ENCODE assay signal across 8 cellular contexts in the genomic region with DNA sequence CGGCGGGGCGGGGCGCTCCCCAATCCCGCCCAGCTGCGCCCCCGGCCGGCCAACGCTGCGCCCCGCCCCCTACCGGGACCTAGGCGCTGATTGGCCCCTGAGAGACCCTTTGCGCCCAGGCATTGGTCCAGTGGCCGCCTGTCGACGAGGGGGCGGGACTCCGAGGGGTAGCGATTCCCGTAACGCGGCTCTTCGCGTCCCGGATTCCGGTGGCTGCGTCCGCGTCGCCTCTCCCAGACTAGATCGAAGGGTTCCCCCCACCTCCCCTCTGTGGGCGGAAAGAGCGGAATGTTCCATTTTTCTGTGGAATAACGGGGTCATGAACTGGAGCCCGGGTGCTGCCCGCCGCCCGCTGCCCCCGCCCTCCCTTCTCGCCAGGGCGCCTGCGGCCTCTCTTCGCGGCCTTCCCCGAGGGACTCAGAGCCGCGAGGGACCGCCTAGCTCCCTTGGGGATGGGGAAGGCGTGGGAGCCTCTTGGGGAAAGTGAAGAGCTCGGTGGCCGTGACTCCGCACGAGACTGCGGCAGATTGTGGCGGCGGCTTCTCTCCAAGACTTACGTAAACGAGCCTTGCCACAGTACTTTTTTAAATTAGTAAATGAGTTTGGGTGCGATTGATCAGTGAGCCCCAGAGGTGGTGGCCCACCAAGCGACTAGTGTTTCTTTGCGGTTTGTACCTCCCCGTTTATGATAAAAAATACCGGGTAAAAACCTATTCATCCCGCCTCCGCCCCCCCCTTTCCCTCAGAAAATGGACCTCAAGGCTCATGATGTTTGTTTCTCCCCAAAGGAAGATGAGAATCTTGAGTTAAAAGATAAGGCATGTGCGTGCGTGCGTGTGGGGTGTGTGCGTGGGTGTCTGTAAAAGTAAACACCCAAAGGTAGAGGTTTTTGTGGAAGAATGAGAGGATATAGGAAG. TPM values are rescaled to one million over a fixed set of nuclear protein-coding genes. Genes with fewer than 3 reads are reported as not detected.
A peak's percentile ranks its signal among the peaks of the same experiment; 100 is the strongest.
DNase-seq lines count a peak whose midpoint lies in the region; ATAC-seq and TF ChIP-seq lines count a peak whose summit lies in the region.

No MANE protein-coding gene starts in this region.

- H3K36me3 ChIP-seq in kidney epithelial cell (ENCODE audit: control insufficient read depth, insufficient read depth, low read length): no peaks in the 10 kb centered on the region

- ATAC-seq in HG03432 (IDR thresholded peaks at IDR 0.05; ENCODE audit: unreplicated experiment): peak; percentile 96

- DNase-seq in AML-193 (lab: John Stamatoyannopoulos, UW) (peak; percentile 83 to 85), NCI-H446 treated with DMSO at 0.1 percent for 48 hours (lab: John Stamatoyannopoulos, UW) (peak; percentile 80), cerebellum (ENCODE audit: low spot score) (peak; percentile 97), kidney epithelial cell (ENCODE audit: low read depth) (peak; percentile 79)
- DNase-seq in activated CD4-positive, alpha-beta T cell treated with anti-CD3 and anti-CD28 coated beads for 1 hour: peak; percentile 93
- peak; percentile 94 to 95 for DNase-seq in stimulated activated CD4-positive, alpha-beta T cell treated with anti-CD3 and anti-CD28 coated beads, Interleukin-15, amount 100 ng/mL, for 48 hours (ENCODE audit: low read depth in 2 of 2)

- peak; percentile 75 for TF ChIP-seq POLR2A in GM19193 (IDR thresholded peaks at IDR 0.05; ENCODE audit: extremely low read depth, insufficient read depth, insufficient read length)

- H3K4me3 ChIP-seq in kidney epithelial cell (ENCODE audit: low read depth, low read length): peak overlapping the region; percentile 61

- H3K27me3 ChIP-seq in kidney epithelial cell (ENCODE audit: control insufficient read depth, insufficient read depth, low read length): no peaks in the 10 kb centered on the region

- TF ChIP-seq CTCF in kidney epithelial cell (IDR thresholded peaks at IDR 0.05; ENCODE audit: insufficient read depth, low read length, poor library complexity, severe bottlenecking): no peak

RNA-seq across cellular contexts. Expression of a gene that starts 0.5 kb away (rescaled TPM):
- 69.0 TPM for total RNA-seq in cerebellum
- 139 and 166 TPM in 2 replicates for total RNA-seq in kidney epithelial cell

Comparison
In these comparisons a context has a peak if more than half of its experiments do, and no peak if none do; other contexts are left out.
1. Peak in every context shown above with its lines: DNase-seq, ATAC-seq and H3K4me3 ChIP-seq.